8 cellular contexts compared by ENCODE assay signal in the genomic region with DNA sequence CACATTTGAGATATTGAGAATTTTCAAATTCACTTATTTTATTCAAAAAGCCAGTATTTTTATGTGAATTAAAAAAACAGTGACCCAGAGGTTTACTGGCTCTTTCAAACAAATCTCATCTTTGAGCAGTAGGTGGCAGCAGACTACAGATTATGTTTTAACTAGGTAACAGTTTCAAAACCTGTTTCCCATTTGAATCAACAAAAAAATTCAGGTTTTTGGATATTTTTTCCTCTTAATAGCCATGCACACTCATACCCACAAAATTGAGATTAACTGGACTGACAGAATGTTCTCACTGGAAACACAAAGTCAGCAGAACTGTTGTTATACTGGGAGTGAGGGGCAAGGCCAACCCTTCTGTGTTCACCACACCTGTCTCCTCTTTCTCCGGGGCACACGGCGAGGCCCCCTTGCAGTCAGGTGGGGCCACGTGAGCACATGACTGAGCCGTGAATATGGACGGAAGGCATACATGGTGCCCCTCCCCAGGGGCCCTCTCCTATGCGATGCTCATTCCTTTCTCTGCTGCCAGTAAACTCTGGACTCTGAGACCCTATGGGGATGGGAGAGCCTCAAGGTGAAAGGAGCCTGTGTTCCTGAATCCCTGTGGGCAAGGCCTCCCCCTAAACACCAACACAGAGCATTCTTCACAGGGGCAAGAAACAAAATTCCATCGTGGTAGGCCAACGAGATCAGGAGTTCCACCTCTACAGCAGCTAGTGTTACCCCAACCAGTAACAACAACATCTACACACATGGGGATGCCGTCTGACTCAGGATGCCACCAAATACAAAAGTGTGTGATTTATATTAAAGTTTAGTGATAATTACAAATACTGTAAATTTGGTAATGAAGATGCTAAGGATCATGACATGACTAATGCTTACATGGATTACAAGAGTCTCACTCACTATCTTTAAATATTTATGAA.
DNase-seq lines count a peak whose midpoint lies in the region; TF ChIP-seq lines count a peak whose summit lies in the region.

No MANE protein-coding gene starts in this region.

- 58% methylated on average over 10 of the region's 10 CpGs for WGBS in smooth muscle cell (ENCODE audit: low lambda C conversion rate)

- H3K36me3 ChIP-seq in NT2/D1 (ENCODE audit: insufficient read depth, insufficient read length, low read length) (peaks cover 35% of the 10 kb centered on the region), smooth muscle cell (ENCODE audit: low read depth) (peaks cover 7% of the 10 kb centered on the region)

- H3K27ac ChIP-seq in HL-60 (replicated peaks) (no peak overlapping the region), smooth muscle cell (ENCODE audit: low read depth) (no peak overlapping the region)

- no peak overlapping the region for H2AFZ ChIP-seq in smooth muscle cell (ENCODE audit: low read depth)

- peak; percentile 46 to 68 for DNase-seq in activated CD4-positive, alpha-beta T cell treated with anti-CD3 and anti-CD28 coated beads for 4 hours
- DNase-seq in activated CD4-positive, alpha-beta T cell treated with anti-CD3 and anti-CD28 coated beads, Interleukin-2, amount 50 U/mL, for 48 hours = no peak
- DNase-seq in HL-60 (ENCODE audit: low read depth in 1 of 2, low spot score in 1 of 2) (peak in 1 of 2 experiments; percentile 70), NT2/D1 (ENCODE audit: low read depth, low spot score) (peak; percentile 16), amniotic stem cell (lab: John Stamatoyannopoulos, UW) (peak; percentile 67), hepatic stellate cell (ENCODE audit: low spot score) (peak; percentile 55), smooth muscle cell (lab: John Stamatoyannopoulos, UW; ENCODE audit: unreplicated experiment) (no peak), NCI-H187 (lab: John Stamatoyannopoulos, UW) (no peak)

- no peaks in the 10 kb centered on the region for H3K4me1 ChIP-seq in NT2/D1 (ENCODE audit: insufficient read depth, insufficient read length)
- H3K4me1 ChIP-seq in smooth muscle cell (ENCODE audit: low read depth) = no peaks in the 10 kb centered on the region

- H3K9ac ChIP-seq in NT2/D1 (ENCODE audit: insufficient read length, low read depth) (no peak overlapping the region), smooth muscle cell (ENCODE audit: low read depth) (no peak overlapping the region)

- H3K27me3 ChIP-seq in HL-60 (ENCODE audit: insufficient read depth, poor library complexity, severe bottlenecking) (no peaks in the 10 kb centered on the region), NT2/D1 (ENCODE audit: insufficient read depth, insufficient read length) (no peaks in the 10 kb centered on the region), smooth muscle cell (ENCODE audit: low read depth) (no peaks in the 10 kb centered on the region)

- no peaks in the 10 kb centered on the region for H3K79me2 ChIP-seq in smooth muscle cell (ENCODE audit: low read depth)

- H3K4me3 ChIP-seq in HL-60 (replicated peaks; ENCODE audit: insufficient read depth, low read length) (no peak overlapping the region), NT2/D1 (ENCODE audit: insufficient read length, low read depth) (no peak overlapping the region), smooth muscle cell (no peak overlapping the region)

- peak; percentile 29 for TF ChIP-seq CTCF in HL-60 (IDR thresholded peaks at IDR 0.05; ENCODE audit: insufficient read depth, low read length)
- peak; percentile 77 for TF ChIP-seq CTCF in smooth muscle cell (IDR thresholded peaks at IDR 0.05; ENCODE audit: borderline replicate concordance, insufficient read depth, poor library complexity, severe bottlenecking)

- no peaks in the 10 kb centered on the region for H3F3A ChIP-seq in smooth muscle cell (ENCODE audit: low read depth)

- H3K9me3 ChIP-seq in NT2/D1 (ENCODE audit: insufficient read depth, low read length) = no peaks in the 10 kb centered on the region
- H3K9me3 ChIP-seq in smooth muscle cell (replicated peaks; ENCODE audit: low read depth) = no peaks in the 10 kb centered on the region

- no peaks in the 10 kb centered on the region for H4K20me1 ChIP-seq in smooth muscle cell (ENCODE audit: low read depth)

- no peak overlapping the region for H3K4me2 ChIP-seq in smooth muscle cell

Comparison
In these comparisons a context has a peak if more than half of its experiments do, and no peak if none do; other contexts are left out.
1. DNase-seq: peak in activated CD4-positive, alpha-beta T cell treated with anti-CD3 and anti-CD28 coated beads for 4 hours (2 of 2), NT2/D1 (single experiment), amniotic stem cell (single experiment) and hepatic stellate cell (single experiment); none in activated CD4-positive, alpha-beta T cell treated with anti-CD3 and anti-CD28 coated beads, Interleukin-2, amount 50 U/mL, for 48 hours (0 of 2), smooth muscle cell (single experiment) and NCI-H187 (0 of 2).